21 cellular contexts compared by ENCODE assay signal in the genomic region with DNA sequence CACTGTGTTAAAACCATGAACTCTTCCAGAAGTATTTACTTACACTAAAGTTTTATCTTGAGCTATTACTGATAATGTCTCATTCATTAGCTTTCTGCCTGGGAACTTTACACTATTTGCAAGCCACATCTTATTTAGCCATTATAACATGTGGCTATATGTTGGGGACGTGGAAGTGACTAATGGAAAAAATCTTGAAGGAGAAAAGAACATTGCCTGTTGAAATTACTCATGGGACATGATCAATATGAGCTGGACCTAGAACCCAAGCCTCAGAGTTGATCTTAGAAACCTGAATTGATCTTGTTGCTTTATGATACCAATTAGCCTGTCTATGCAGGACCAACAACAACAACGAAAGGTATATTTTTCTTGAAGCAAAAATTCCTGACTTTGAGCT. TPM values are rescaled to one million over a fixed set of nuclear protein-coding genes. Genes with fewer than 3 reads are reported as not detected.
"Had no signal": no experiment of that assay in that cellular context is flagged by ENCODE, and none has a peak within 500 bp of the region (broad histone marks: within the 10 kb centered on the region; RNA-seq: fewer than 3 reads in every experiment).

No MANE protein-coding gene starts in this region.

- H3K4me3 ChIP-seq: gastrocnemius medialis, heart right ventricle, mucosa of descending colon, spleen, testis, tibial nerve, upper lobe of right lung, vagina had no signal

- FAIRE-seq: islet of Langerhans had no signal

- H3K4me1 Mint-ChIP-seq: naive thymus-derived CD8-positive, alpha-beta T cell; stimulated activated naive B cell treated with anti-CD40 and anti-IgM and Interleukin-4, amounts not matched to agents 10 μg/mL and 1 μg/mL and 100 μg/mL, for 72 hours; stimulated activated naive CD8-positive, alpha-beta T cell treated with anti-CD3 and anti-CD28 coated beads, Interleukin-15, amount 100 ng/mL, for 72 hours had no signal

- H3K4me3 Mint-ChIP-seq: naive thymus-derived CD8-positive, alpha-beta T cell; stimulated activated naive B cell treated with anti-CD40 and anti-IgM and Interleukin-4, amounts not matched to agents 10 μg/mL and 1 μg/mL and 100 μg/mL, for 72 hours; stimulated activated naive CD8-positive, alpha-beta T cell treated with anti-CD3 and anti-CD28 coated beads, Interleukin-15, amount 100 ng/mL, for 72 hours had no signal

- DNase-seq: erythroblast; gastrocnemius medialis; heart right ventricle; hypothalamus; mucosa of descending colon; naive thymus-derived CD8-positive, alpha-beta T cell; posterior cingulate gyrus; spleen; stimulated activated CD4-positive, alpha-beta T cell treated with anti-CD3 and anti-CD28 coated beads, Interleukin-15, amount 100 ng/mL, for 24 hours; stimulated activated CD4-positive, alpha-beta T cell treated with anti-CD3 and anti-CD28 coated beads, Interleukin-1b, Interleukin-23, amount 100 ng/mL, for 48 hours; stimulated activated CD4-positive, alpha-beta T cell treated with anti-CD3 and anti-CD28 coated beads, Interleukin-4, amount 100 ng/mL, for 4 hours; stimulated activated naive B cell treated with anti-CD40 and anti-IgM and Interleukin-4, amounts not matched to agents 10 μg/mL and 1 μg/mL and 100 μg/mL, for 72 hours; stimulated activated naive CD8-positive, alpha-beta T cell treated with anti-CD3 and anti-CD28 coated beads, Interleukin-15, amount 100 ng/mL, for 72 hours; testis; upper lobe of right lung had no signal

- H3K4me1 ChIP-seq: gastrocnemius medialis, heart right ventricle, spleen, testis, tibial nerve, upper lobe of right lung, vagina had no signal

- H3K27me3 Mint-ChIP-seq: stimulated activated naive CD8-positive, alpha-beta T cell treated with anti-CD3 and anti-CD28 coated beads, Interleukin-15, amount 100 ng/mL, for 72 hours had no signal

- H3K9me3 ChIP-seq: gastrocnemius medialis, heart right ventricle, mucosa of descending colon, neutrophil, spleen, testis, tibial nerve, upper lobe of right lung, vagina had no signal

- ATAC-seq: gastrocnemius medialis; left lobe of liver; mucosa of descending colon; naive thymus-derived CD8-positive, alpha-beta T cell; stimulated activated naive B cell treated with anti-CD40 and anti-IgM and Interleukin-4, amounts not matched to agents 10 μg/mL and 1 μg/mL and 100 μg/mL, for 72 hours; stimulated activated naive CD8-positive, alpha-beta T cell treated with anti-CD3 and anti-CD28 coated beads, Interleukin-15, amount 100 ng/mL, for 72 hours; upper lobe of right lung had no signal

- H3K36me3 ChIP-seq: gastrocnemius medialis, heart right ventricle, neutrophil, spleen, tibial nerve, upper lobe of right lung, vagina had no signal

- H3K27me3 ChIP-seq: gastrocnemius medialis, neutrophil, spleen, testis, tibial nerve, upper lobe of right lung, vagina had no signal

- H3K27ac Mint-ChIP-seq: naive thymus-derived CD8-positive, alpha-beta T cell; stimulated activated naive B cell treated with anti-CD40 and anti-IgM and Interleukin-4, amounts not matched to agents 10 μg/mL and 1 μg/mL and 100 μg/mL, for 72 hours; stimulated activated naive CD8-positive, alpha-beta T cell treated with anti-CD3 and anti-CD28 coated beads, Interleukin-15, amount 100 ng/mL, for 72 hours had no signal

- H3K27ac ChIP-seq: gastrocnemius medialis, heart right ventricle, neutrophil, spleen, testis, tibial nerve, upper lobe of right lung, vagina had no signal

RNA-seq across cellular contexts. Expression of gene ARHGAP6, which starts 22.5 kb away (rescaled TPM):
- total RNA-seq: mammary epithelial cell had no signal
- polyA plus RNA-seq: mammary epithelial cell; naive thymus-derived CD8-positive, alpha-beta T cell had no signal
